Comparison of ENCODE assay signal across 21 cellular contexts in the genomic region with DNA sequence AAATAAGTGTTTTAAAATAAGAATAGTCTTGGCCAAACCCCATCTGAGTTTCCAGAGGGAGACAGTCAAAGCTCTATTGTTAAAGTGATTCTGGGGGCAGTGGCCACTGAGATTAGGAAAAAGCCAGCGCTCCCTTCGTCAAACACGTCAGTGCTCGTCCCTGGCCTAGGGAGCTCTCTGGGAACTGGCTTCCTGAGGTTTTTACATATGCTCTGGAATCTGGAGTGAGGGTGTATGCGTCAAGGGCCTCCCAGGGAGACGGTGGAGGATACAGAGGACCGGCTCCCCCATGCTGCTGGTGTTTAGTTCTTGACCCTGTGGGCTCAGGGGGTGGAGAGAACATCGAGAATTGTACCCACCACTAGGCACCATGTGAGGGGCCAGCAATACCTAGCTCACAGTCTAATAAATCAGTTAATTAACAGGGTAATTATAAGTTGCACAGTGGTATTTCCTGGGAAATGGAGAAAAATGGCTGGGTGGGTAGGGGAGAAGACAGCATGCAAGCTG. TPM values are rescaled to one million over a fixed set of nuclear protein-coding genes. Genes with fewer than 3 reads are reported as not detected.
DNase-seq lines count a peak whose midpoint lies in the region; ATAC-seq and TF ChIP-seq lines count a peak whose summit lies in the region.
"Had no signal": no experiment of that assay in that cellular context is flagged by ENCODE, and none has a peak within 500 bp of the region (broad histone marks: within the 10 kb centered on the region; RNA-seq: fewer than 3 reads in every experiment).

No MANE protein-coding gene starts in this region.

- no peak overlapping the region for H3K4me3 ChIP-seq in RWPE2 (ENCODE audit: severe bottlenecking)
- no peak overlapping the region for H3K4me3 ChIP-seq in mesendoderm (ENCODE audit: low read length)
- H3K4me3 ChIP-seq: heart right ventricle, psoas muscle, stomach, vagina had no signal

- H3K27ac Mint-ChIP-seq in CD14-positive monocyte: peak overlapping the region in 4 of 7 donors; percentile 7 to 94 (median 22)
- H3K27ac Mint-ChIP-seq in effector memory CD8-positive, alpha-beta T cell: peak overlapping the region; percentile 53 to 90
- H3K27ac Mint-ChIP-seq: activated CD8-positive, alpha-beta T cell treated with anti-CD3 and anti-CD28 coated beads for 36 hours had no signal

- no peak overlapping the region for H3K4me2 ChIP-seq in mesendoderm (ENCODE audit: low read length)

- no peak overlapping the region for H3K4me3 Mint-ChIP-seq in CD14-positive monocyte
- no peak overlapping the region for H3K4me3 Mint-ChIP-seq in effector memory CD8-positive, alpha-beta T cell
- H3K4me3 Mint-ChIP-seq: activated CD8-positive, alpha-beta T cell treated with anti-CD3 and anti-CD28 coated beads for 36 hours had no signal

- ATAC-seq in RWPE2 (ENCODE audit: low read depth) (peak; percentile 47; the same call in 2 of the 3 replicates), GM21576 (IDR thresholded peaks at IDR 0.05; ENCODE audit: unreplicated experiment) (no peak)
- ATAC-seq in effector memory CD8-positive, alpha-beta T cell (replicated peaks): no peak
- ATAC-seq: activated CD8-positive, alpha-beta T cell treated with anti-CD3 and anti-CD28 coated beads for 36 hours; esophagus mucosa; heart right ventricle; left lobe of liver; psoas muscle had no signal

- H3K18ac ChIP-seq in mesendoderm (ENCODE audit: low read length): no peak overlapping the region

- no peak overlapping the region for H3K9ac ChIP-seq in mesendoderm (ENCODE audit: low read length)

- H3K27me3 ChIP-seq in RWPE2 (ENCODE audit: insufficient read depth, poor library complexity, severe bottlenecking) (no peaks in the 10 kb centered on the region), mesendoderm (ENCODE audit: insufficient read depth, low read length, poor library complexity) (no peaks in the 10 kb centered on the region)
- H3K27me3 ChIP-seq: heart right ventricle, stomach, vagina had no signal

- H3K23ac ChIP-seq in mesendoderm (ENCODE audit: low read length): no peak overlapping the region

- no peaks in the 10 kb centered on the region for H3K79me2 ChIP-seq in mesendoderm (ENCODE audit: control insufficient read depth, insufficient read depth, low read length)

- peaks cover 10 to 20% of the 10 kb centered on the region in 2 donors for H3K36me3 Mint-ChIP-seq in CD14-positive monocyte
- peaks cover 10% of the 10 kb centered on the region for H3K36me3 Mint-ChIP-seq in effector memory CD8-positive, alpha-beta T cell (ENCODE audit: insufficient read depth)

- H3K27ac ChIP-seq in RWPE2 (ENCODE audit: poor library complexity, severe bottlenecking) (peak overlapping the region; percentile 2), mesendoderm (ENCODE audit: low read depth, low read length) (no peak overlapping the region)
- H3K27ac ChIP-seq: HL-60, psoas muscle, stomach, vagina, VCaP had no signal

- H2BK120ac ChIP-seq in mesendoderm (ENCODE audit: low read depth, low read length): peak overlapping the region; percentile 78

- H3K9me3 Mint-ChIP-seq in CD14-positive monocyte: no peaks in the 10 kb centered on the region
- H3K9me3 Mint-ChIP-seq in effector memory CD8-positive, alpha-beta T cell: no peaks in the 10 kb centered on the region
- H3K9me3 Mint-ChIP-seq: activated CD8-positive, alpha-beta T cell treated with anti-CD3 and anti-CD28 coated beads for 36 hours had no signal

- no peak overlapping the region for H3K56ac ChIP-seq in mesendoderm (ENCODE audit: low read length)

- no peaks in the 10 kb centered on the region for H3K27me3 Mint-ChIP-seq in CD14-positive monocyte (ENCODE audit: low read depth in 3 of 3)
- H3K27me3 Mint-ChIP-seq in effector memory CD8-positive, alpha-beta T cell: no peaks in the 10 kb centered on the region
- H3K27me3 Mint-ChIP-seq: activated CD8-positive, alpha-beta T cell treated with anti-CD3 and anti-CD28 coated beads for 36 hours had no signal

- intact Hi-C loops in CD14-positive monocyte (cut with micrococcal nuclease): no loop called here

- H2BK5ac ChIP-seq in mesendoderm (ENCODE audit: low read length): no peak overlapping the region

- H3K36me3 ChIP-seq in RWPE2 (ENCODE audit: low read depth) (no peaks in the 10 kb centered on the region), mesendoderm (ENCODE audit: control insufficient read depth, insufficient read depth, low read length) (no peaks in the 10 kb centered on the region)
- H3K36me3 ChIP-seq: heart right ventricle, stomach, vagina had no signal

- H3K4ac ChIP-seq in mesendoderm (ENCODE audit: low read depth, low read length): no peak overlapping the region

- no peak overlapping the region for H4K8ac ChIP-seq in mesendoderm (ENCODE audit: low read depth, low read length)

- H3K4me1 ChIP-seq in RWPE2 (ENCODE audit: insufficient read depth, poor library complexity, severe bottlenecking): peaks cover 26% of the 10 kb centered on the region
- H3K4me1 ChIP-seq in mesendoderm (ENCODE audit: control insufficient read depth, low read depth, low read length): no peaks in the 10 kb centered on the region
- H3K4me1 ChIP-seq: psoas muscle had no signal

- no CpG with 5 or more reads among the region's 8 CpGs for WGBS in mesendoderm (ENCODE audit: extremely low coverage, insufficient coverage, low lambda C conversion rate)

- no peak overlapping the region for H4K5ac ChIP-seq in mesendoderm (ENCODE audit: low read length)

- TF ChIP-seq CTCF in CD14-positive monocyte (IDR thresholded peaks at IDR 0.05) (no peak), RWPE2 (IDR thresholded peaks at IDR 0.05; ENCODE audit: poor library complexity, severe bottlenecking) (no peak)

- H2BK15ac ChIP-seq in mesendoderm (replicated peaks; ENCODE audit: low read depth): no peak overlapping the region

- no peak overlapping the region for H2AK5ac ChIP-seq in mesendoderm (ENCODE audit: low read length)

- H3K79me1 ChIP-seq in mesendoderm (ENCODE audit: low read length): no peaks in the 10 kb centered on the region

- no peaks in the 10 kb centered on the region for H3K9me3 ChIP-seq in RWPE2 (ENCODE audit: severe bottlenecking)
- H3K9me3 ChIP-seq: heart right ventricle, psoas muscle, stomach, vagina had no signal

- DNase-seq in CD14-positive monocyte (ENCODE audit: low spot score) (no peak), RWPE2 (ENCODE audit: low spot score) (no peak), mesendoderm (peak; percentile 65), medulla oblongata (ENCODE audit: extremely low spot score) (no peak), foreskin melanocyte (no peak), ureter (ENCODE audit: low spot score) (no peak)
- no peak for DNase-seq in effector memory CD8-positive, alpha-beta T cell
- DNase-seq: activated CD8-positive, alpha-beta T cell treated with anti-CD3 and anti-CD28 coated beads for 36 hours; Calu3; cortex of kidney; heart right ventricle; NCI-H146; NCI-H226; psoas muscle; stomach had no signal

- H3K4me1 Mint-ChIP-seq in CD14-positive monocyte: peaks cover 43% of the 10 kb centered on the region
- H3K4me1 Mint-ChIP-seq in effector memory CD8-positive, alpha-beta T cell (ENCODE audit: low read depth in 2 of 2): peaks cover 31 to 32% of the 10 kb centered on the region in 2 donors

RNA-seq across cellular contexts. Expression of a gene that starts 33.8 kb away (rescaled TPM):
- polyA plus RNA-seq in CD14-positive monocyte: 10 to 100 TPM; 10.2 to 12.8 TPM
- 10.0 TPM for polyA plus RNA-seq in mesendoderm (2013, experiment 1 of 2)
- 8.8 TPM for polyA plus RNA-seq in mesendoderm (2013, experiment 2 of 2)
- total RNA-seq in ureter: 14.7 TPM
